13 cellular contexts compared by ENCODE assay signal in genomic region chr7:132456418-132456817, GRCh38.
"Had no signal": no experiment of that assay in that cellular context is flagged by ENCODE, and none has a peak within 500 bp of the region (broad histone marks: within the 10 kb centered on the region; RNA-seq: fewer than 3 reads in every experiment).

No MANE protein-coding gene starts in this region.

- H3K9me3 Mint-ChIP-seq: brain; neural crest cell; stimulated activated naive CD8-positive, alpha-beta T cell treated with anti-CD3 and anti-CD28 coated beads, Interleukin-15, Interleukin-2, amounts not matched to agents 100 ng/mL and 50 ng/mL, for 24 hours had no signal

- H3K4me3 ChIP-seq: ovary, thoracic aorta had no signal

- H3K4me3 Mint-ChIP-seq: brain; neural crest cell; stimulated activated naive CD8-positive, alpha-beta T cell treated with anti-CD3 and anti-CD28 coated beads, Interleukin-15, Interleukin-2, amounts not matched to agents 100 ng/mL and 50 ng/mL, for 24 hours had no signal

- H3K27ac Mint-ChIP-seq: activated T-helper 2 cell treated with anti-CD3 and anti-CD28 coated beads, Interferon-gamma antibody, Interleukin-2, Interleukin-4, amounts not matched to agents 10 μg/mL and 5 μg/mL and 100 μg/mL, durations not matched to agents 14 hours and 24 hours and 36 hours; stimulated activated naive CD8-positive, alpha-beta T cell treated with anti-CD3 and anti-CD28 coated beads, Interleukin-15, Interleukin-2, amounts not matched to agents 100 ng/mL and 50 ng/mL, for 24 hours had no signal

- H3K36me3 Mint-ChIP-seq: brain had no signal

- H3K27me3 Mint-ChIP-seq: brain; stimulated activated naive CD8-positive, alpha-beta T cell treated with anti-CD3 and anti-CD28 coated beads, Interleukin-15, Interleukin-2, amounts not matched to agents 100 ng/mL and 50 ng/mL, for 24 hours had no signal

- H3K27ac ChIP-seq: ovary, thoracic aorta had no signal

- H3K36me3 ChIP-seq: ovary, thoracic aorta had no signal

- H3K27me3 ChIP-seq: ovary had no signal

- DNase-seq: activated CD4-positive, alpha-beta T cell treated with anti-CD3 and anti-CD28 coated beads, Interleukin-2, amount 50 U/mL, for 1 hour; activated CD4-positive, CD25-positive, alpha-beta regulatory T cell; activated naive CD4-positive, alpha-beta T cell treated with anti-CD3 and anti-CD28 coated beads, Interleukin-2, amount 50 U/mL, for 16 hours; amygdala; effector memory CD4-positive, alpha-beta T cell; ovary; stimulated activated CD4-positive, alpha-beta T cell treated with anti-CD3 and anti-CD28 coated beads, Interleukin-4, amount 100 ng/mL, for 24 hours; T-helper 1 cell had no signal

- H3K9me3 ChIP-seq: ovary, thoracic aorta had no signal
